Comparison of ENCODE assay signal across 8 cellular contexts in the genomic region with DNA sequence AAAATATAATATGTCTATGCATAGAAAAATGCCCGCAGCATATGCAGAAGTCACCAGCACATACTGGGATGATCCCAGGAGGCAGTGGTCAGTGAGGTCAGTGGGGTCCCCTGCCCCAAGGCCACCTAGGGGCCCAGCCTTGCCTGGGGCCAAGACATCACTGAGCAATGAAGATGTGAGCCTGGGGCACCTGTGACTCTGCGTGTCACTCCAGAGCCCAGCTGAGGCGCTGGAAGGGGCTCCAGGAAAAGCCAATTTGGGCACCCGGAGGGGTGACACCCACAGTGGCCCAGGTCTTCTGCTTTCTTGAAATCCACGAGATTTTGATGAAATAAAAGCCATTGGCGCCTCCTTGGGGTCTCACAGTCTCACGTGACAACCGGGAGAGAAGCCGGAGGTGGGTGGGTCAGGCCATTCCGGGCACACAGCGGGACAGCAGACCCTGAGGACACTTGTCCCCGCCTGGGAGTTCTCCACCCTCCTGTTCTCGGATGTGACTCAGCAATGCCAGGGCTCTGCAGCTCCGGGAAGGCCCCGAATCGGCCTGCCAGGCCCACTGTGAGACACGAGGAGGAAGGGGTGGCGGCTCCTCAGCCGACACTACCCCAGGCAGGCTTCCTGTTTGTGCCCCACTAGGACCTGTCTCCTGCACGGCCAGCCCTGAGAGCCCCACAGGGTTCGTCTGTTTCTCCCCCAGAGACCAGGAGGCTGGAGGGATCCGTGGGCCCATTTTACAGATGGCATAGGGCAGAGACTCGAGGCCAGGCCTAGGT. TPM values are rescaled to one million over a fixed set of nuclear protein-coding genes. Genes with fewer than 3 reads are reported as not detected.
DNase-seq lines count a peak whose midpoint lies in the region; ATAC-seq and TF ChIP-seq lines count a peak whose summit lies in the region.

No MANE protein-coding gene starts in this region.

- H3K27ac ChIP-seq in OCI-LY7 (ENCODE audit: low read depth, low read length, poor library complexity, severe bottlenecking): peak overlapping the region; percentile 22
- H3K27ac ChIP-seq in muscle layer of duodenum (ENCODE audit: low read length): peak overlapping the region; percentile 56
- peak overlapping the region; percentile 22 for H3K27ac ChIP-seq in vagina

- H3K36me3 ChIP-seq in OCI-LY7 (ENCODE audit: insufficient read depth, low read length) (no peaks in the 10 kb centered on the region), muscle layer of duodenum (ENCODE audit: control insufficient read depth in 1 of 2, insufficient read depth in 2 of 2, low read length in 2 of 2) (no peaks in the 10 kb centered on the region), vagina (no peaks in the 10 kb centered on the region)

- H3K27me3 ChIP-seq in muscle layer of duodenum (ENCODE audit: low read depth, low read length): no peaks in the 10 kb centered on the region
- no peaks in the 10 kb centered on the region for H3K27me3 ChIP-seq in vagina

- BruUV-seq in OCI-LY7 (replicated peaks; lab: Mats Ljungman, UMichigan): no TSS peak

- no peak for ATAC-seq in GM21381 (IDR thresholded peaks at IDR 0.05; ENCODE audit: unreplicated experiment)

- peak overlapping the region; percentile 75 for H3K27ac Mint-ChIP-seq in activated naive CD4-positive, alpha-beta T cell treated with anti-CD3 and anti-CD28 coated beads for 36 hours

- H3K4me1 ChIP-seq in OCI-LY7 (ENCODE audit: insufficient read depth, low read length, poor library complexity, severe bottlenecking): peaks cover 34% of the 10 kb centered on the region
- H3K4me1 ChIP-seq in muscle layer of duodenum (ENCODE audit: control insufficient read depth in 1 of 2, insufficient read depth in 2 of 2, low read length in 2 of 2): peaks cover under 1 to 3% of the 10 kb centered on the region in 2 donors
- H3K4me1 ChIP-seq in vagina: peaks cover 34% of the 10 kb centered on the region

- DNase-seq in GM20000 (ENCODE audit: low spot score) (peak; percentile 70), OCI-LY7 (ENCODE audit: low spot score) (peak; percentile 46), vagina (ENCODE audit: extremely low spot score in 2 of 2) (no peak), NCI-H187 treated with DMSO at 0.1 percent for 48 hours (lab: John Stamatoyannopoulos, UW) (no peak), NCI-H1694 (lab: John Stamatoyannopoulos, UW) (no peak)
- DNase-seq in activated naive CD4-positive, alpha-beta T cell treated with anti-CD3 and anti-CD28 coated beads for 36 hours: peak; percentile 84

- H3K36me3 Mint-ChIP-seq in activated naive CD4-positive, alpha-beta T cell treated with anti-CD3 and anti-CD28 coated beads for 36 hours (ENCODE audit: low read depth): no peaks in the 10 kb centered on the region

- H3K9me2 ChIP-seq in OCI-LY7 (ENCODE audit: insufficient read depth, low read length): no peaks in the 10 kb centered on the region

- no peaks in the 10 kb centered on the region for H3K9me3 ChIP-seq in OCI-LY7 (ENCODE audit: low read length)
- H3K9me3 ChIP-seq in muscle layer of duodenum (ENCODE audit: control insufficient read depth in 1 of 2, low read length in 2 of 2): no peaks in the 10 kb centered on the region
- H3K9me3 ChIP-seq in vagina: no peaks in the 10 kb centered on the region

- no peak for TF ChIP-seq POLR2A in vagina (IDR thresholded peaks at IDR 0.05)

- H3K27me3 Mint-ChIP-seq in activated naive CD4-positive, alpha-beta T cell treated with anti-CD3 and anti-CD28 coated beads for 36 hours (ENCODE audit: low read depth): no peaks in the 10 kb centered on the region

- POLR2A ChIA-PET in OCI-LY7 (lab: Charles Lee): interaction anchor here (1.2 kb wide), 1 partner anchor 10 kb away, joined by 3 read pairs; no protein-coding TSS in a partner anchor

- no peaks in the 10 kb centered on the region for H3K79me2 ChIP-seq in OCI-LY7 (ENCODE audit: insufficient read depth, low read depth, low read length)

- TF ChIP-seq CTCF in GM20000 (IDR thresholded peaks at IDR 0.05; ENCODE audit: extremely low read depth, missing control alignments): no peak
- TF ChIP-seq CTCF in OCI-LY7 (conservative IDR thresholded peaks at IDR 0.05; ENCODE audit: low read length): no peak
- no peak for TF ChIP-seq CTCF in vagina (IDR thresholded peaks at IDR 0.05)

- peak overlapping the region; percentile 5 for H3K4me3 Mint-ChIP-seq in activated naive CD4-positive, alpha-beta T cell treated with anti-CD3 and anti-CD28 coated beads for 36 hours

- H3K4me3 ChIP-seq in OCI-LY7 (ENCODE audit: low read depth, low read length, poor library complexity, severe bottlenecking) (no peak overlapping the region), muscle layer of duodenum (ENCODE audit: low read depth in 1 of 2, low read length in 2 of 2) (no peak overlapping the region), vagina (no peak overlapping the region)

- peak overlapping the region; percentile 41 for H3K4me2 ChIP-seq in OCI-LY7 (ENCODE audit: low read length)

- H4K20me1 ChIP-seq in OCI-LY7 (ENCODE audit: insufficient read depth, low read length): no peaks in the 10 kb centered on the region

- intact Hi-C loops in OCI-LY7 (cut with micrococcal nuclease; ENCODE audit: unreplicated experiment) (loop anchor here (1.0 to 5.0 kb wide), 3 partner anchors 46 to 211 kb away; partner anchors contain the start of gene CABLES2), vagina (cut with DNase I) (loop anchor here (5.0 kb wide), 1 partner anchor 116 kb away; no protein-coding TSS in a partner anchor)
- intact Hi-C loops in activated naive CD4-positive, alpha-beta T cell treated with anti-CD3 and anti-CD28 coated beads for 36 hours (cut with micrococcal nuclease): loop anchor here (1.0 to 5.0 kb wide), 6 partner anchors 15 to 315 kb away; partner anchors contain the start of genes ADRM1, CABLES2 and RPS21

- H3K9me3 Mint-ChIP-seq in activated naive CD4-positive, alpha-beta T cell treated with anti-CD3 and anti-CD28 coated beads for 36 hours: no peaks in the 10 kb centered on the region

- H3K4me1 Mint-ChIP-seq in activated naive CD4-positive, alpha-beta T cell treated with anti-CD3 and anti-CD28 coated beads for 36 hours (ENCODE audit: low read depth): peaks cover 32% of the 10 kb centered on the region

- CTCF ChIA-PET in OCI-LY7 (lab: Charles Lee; ENCODE audit: unreplicated experiment): interaction anchor here (0.6 kb wide), 1 partner anchor 123 kb away, joined by 3 read pairs; no protein-coding TSS in a partner anchor
- CTCF ChIA-PET in activated naive CD4-positive, alpha-beta T cell treated with anti-CD3 and anti-CD28 coated beads for 36 hours (lab: Charles Lee): interaction anchor here (0.6 to 2.8 kb wide), 10 partner anchors 11 to 173 kb away, joined by 3 to 40 read pairs (median 6); partner anchors contain the start of gene SLCO4A1

- H2AFZ ChIP-seq in OCI-LY7 (ENCODE audit: low read length): peak overlapping the region; percentile 53

RNA-seq across cellular contexts. Expression of gene SLCO4A1, which starts 24.4 kb away (rescaled TPM):
- 34.4 and 52.4 TPM in 2 replicates for total RNA-seq in OCI-LY7 (2014; rRNA removed; shearing (Covaris generic))
- total RNA-seq in OCI-LY7 (2022) (30.4 and 34.3 TPM in 2 replicates), vagina (45.9 TPM)
- total RNA-seq in activated naive CD4-positive, alpha-beta T cell treated with anti-CD3 and anti-CD28 coated beads for 36 hours: 10 to 100 TPM; 22.4 to 22.6 TPM

Comparison
In these comparisons a context has a peak if more than half of its experiments do, and no peak if none do; other contexts are left out.
1. DNase-seq: peak in GM20000 (single experiment), OCI-LY7 (single experiment) and activated naive CD4-positive, alpha-beta T cell treated with anti-CD3 and anti-CD28 coated beads for 36 hours (single experiment); none in vagina (0 of 2), NCI-H187 treated with DMSO at 0.1 percent for 48 hours (single experiment) and NCI-H1694 (single experiment).
2. Peak in every context shown above with its lines, with median percentiles within 50 percentile points of each other: H3K27ac ChIP-seq.